ENCODE assay signal across 12 cellular contexts in the genomic region with DNA sequence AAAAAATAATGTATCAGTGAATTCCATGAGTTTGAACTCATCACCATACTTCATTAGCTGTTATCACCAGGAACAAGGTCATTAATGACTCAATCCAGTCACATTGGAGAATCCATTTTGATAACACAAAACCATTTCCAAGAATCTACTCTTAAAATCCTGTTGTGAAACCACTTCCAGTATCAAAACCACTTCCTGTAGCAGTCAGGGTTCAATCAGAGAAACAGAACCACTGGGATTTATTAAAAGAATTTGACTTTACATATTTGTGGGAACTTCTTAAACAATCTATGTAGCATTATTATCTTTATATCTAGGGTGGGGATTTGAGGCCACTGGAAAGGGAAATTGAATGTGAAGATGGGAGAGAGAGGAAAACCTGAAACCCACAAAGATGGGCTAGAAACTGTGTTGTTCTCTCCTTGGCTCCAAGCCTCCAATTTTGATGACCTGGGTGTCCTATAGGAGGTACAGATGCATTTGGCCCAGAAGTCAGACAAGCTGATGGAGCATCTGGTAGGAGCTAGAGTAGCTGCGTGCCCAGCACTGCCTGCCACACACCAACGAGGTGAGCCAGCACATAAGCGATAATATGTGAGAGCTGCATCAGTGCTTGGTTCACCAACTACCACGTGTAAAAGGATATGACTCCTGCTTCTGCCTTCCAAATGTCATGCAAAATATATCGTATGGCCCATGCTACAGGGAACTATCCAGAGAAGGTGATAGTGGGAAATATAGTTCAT.
DNase-seq lines count a peak whose midpoint lies in the region; ATAC-seq, FAIRE-seq and TF ChIP-seq lines count a peak whose summit lies in the region.
"Had no signal": no experiment of that assay in that cellular context is flagged by ENCODE, and none has a peak within 500 bp of the region (broad histone marks: within the 10 kb centered on the region; RNA-seq: fewer than 3 reads in every experiment).

No MANE protein-coding gene starts in this region.

- H3K27ac ChIP-seq in IMR-90 (ENCODE audit: insufficient read depth, low read length): peak overlapping the region; percentile 41; the same call in 1 of the 2 replicates

- H2BK20ac ChIP-seq in IMR-90 (ENCODE audit: low read depth, low read length): peak overlapping the region; percentile 60; the same call in 1 of the 2 replicates

- no peaks in the 10 kb centered on the region for H3K36me3 ChIP-seq in IMR-90 (ENCODE audit: control insufficient read depth, insufficient read depth, low read length)

- no peaks in the 10 kb centered on the region for H3K9me1 ChIP-seq in IMR-90 (ENCODE audit: insufficient read depth, low read length)

- dilution Hi-C loops in IMR-90 (cut with HindIII; ENCODE audit: low sequenced_read_pairs, unreplicated experiment): no loop called here

- POLR2A ChIA-PET in IMR-90 (lab: Charles Lee; ENCODE audit: unreplicated experiment): no interaction called here

- TF ChIP-seq POLR2A in IMR-90 (IDR thresholded peaks at IDR 0.05; ENCODE audit: low read depth, low read length): no peak

- H3K9ac ChIP-seq in IMR-90 (ENCODE audit: low read depth, low read length): no peak overlapping the region

- H3K79me1 ChIP-seq in IMR-90 (ENCODE audit: low read depth in 1 of 2, low read length in 2 of 2): no peaks in the 10 kb centered on the region

- H2AK5ac ChIP-seq in IMR-90 (ENCODE audit: low read depth, low read length): peak overlapping the region; percentile 48; the same call in 1 of the 2 replicates

- H2BK15ac ChIP-seq in IMR-90 (ENCODE audit: low read depth, low read length): peak overlapping the region; percentile 4; the same call in 1 of the 3 replicates

- no peak overlapping the region for H2AK9ac ChIP-seq in IMR-90 (replicated peaks; ENCODE audit: low read depth, low read length, poor library complexity)

- TF ChIP-seq CTCF in IMR-90 (conservative IDR thresholded peaks at IDR 0.05; ENCODE audit: low read depth, low read length): no peak

- peak overlapping the region; percentile 73 for H3K4ac ChIP-seq in IMR-90 (ENCODE audit: low read depth, low read length)

- WGBS in IMR-90 (ENCODE audit: extremely low coverage in 2 of 2, insufficient read length in 1 of 2), 2 experiments: 69% methylated on average over 4 of the region's 5 CpGs; no CpG with 5 or more reads in 1 of the 2 experiments

- H4K91ac ChIP-seq in IMR-90 (ENCODE audit: insufficient read depth, low read depth, low read length): peak overlapping the region; percentile 36; the same call in 1 of the 2 replicates

- TF ChIP-seq RAD21 in IMR-90 (IDR thresholded peaks at IDR 0.05; ENCODE audit: low read length): no peak

- no peaks in the 10 kb centered on the region for H3K9me3 ChIP-seq in IMR-90 (ENCODE audit: control insufficient read depth, insufficient read depth, low read length)

- H4K5ac ChIP-seq in IMR-90 (ENCODE audit: low read depth, low read length): peak overlapping the region; percentile 45; the same call in 1 of the 2 replicates

- peak overlapping the region; percentile 21; the same call in 1 of the 2 replicates for H3K23ac ChIP-seq in IMR-90 (ENCODE audit: low read depth, low read length)

- H3K27me3 ChIP-seq in IMR-90 (ENCODE audit: control insufficient read depth, insufficient read depth, low read length): no peaks in the 10 kb centered on the region

- H4K20me1 ChIP-seq in IMR-90 (ENCODE audit: insufficient read depth, low read length): no peaks in the 10 kb centered on the region

- H3K56ac ChIP-seq in IMR-90 (ENCODE audit: extremely low read depth, insufficient read depth, low read length): no peak overlapping the region

- no peak for FAIRE-seq in RCC 7860 (lab: Jason Lieb, UNC)

- H2BK5ac ChIP-seq in IMR-90 (ENCODE audit: low read depth, low read length, poor library complexity, severe bottlenecking): peak overlapping the region; percentile 46

- in situ Hi-C loops in IMR-90 (cut with MboI; ENCODE audit: low sequenced_read_pairs): no loop called here

- DNase-seq in EH (ENCODE audit: low read depth) (peak; percentile 85), IMR-90 (peak; percentile 82), amniotic stem cell (lab: John Stamatoyannopoulos, UW) (peak; percentile 7), non-pigmented ciliary epithelial cell (ENCODE audit: low read depth) (peak; percentile 79), kidney tubule cell (ENCODE audit: low spot score) (no peak), RCC 7860 (ENCODE audit: low spot score) (no peak)
- DNase-seq: activated T-cell treated with anti-CD3 and anti-CD28 coated beads, Interleukin-2, amount 50 U/mL, for 24 hours; caudate nucleus; erythroblast; GOT3; midbrain had no signal

- H4K8ac ChIP-seq in IMR-90 (ENCODE audit: low read depth in 2 of 2, low read length in 2 of 2): peak overlapping the region in 1 of 2 experiments; percentile 68; a peak in 2 of 4 replicates

- CTCF ChIA-PET in IMR-90 (lab: Yijun Ruan, JAX): interaction anchor here (1.4 kb wide), 1 partner anchor 9 kb away, joined by 3 read pairs; no protein-coding TSS in a partner anchor

- peak; percentile 67 for ATAC-seq in IMR-90 (ENCODE audit: low read depth)
- no peak for ATAC-seq in HG02981 (IDR thresholded peaks at IDR 0.05; ENCODE audit: unreplicated experiment)

- no TSS peak for BruUV-seq in IMR-90 (replicated peaks; lab: Mats Ljungman, UMichigan)

- H3K4me3 ChIP-seq in IMR-90 (ENCODE audit: insufficient read depth, low read depth, low read length): no peak overlapping the region

- intact Hi-C loops in IMR-90 (cut with micrococcal nuclease): loop anchor here (2.0 kb wide), 1 partner anchor 20 kb away; no protein-coding TSS in a partner anchor

- H3K18ac ChIP-seq in IMR-90 (ENCODE audit: low read depth, low read length): peak overlapping the region; percentile 45

- peak overlapping the region; percentile 64 for H3K14ac ChIP-seq in IMR-90 (replicated peaks; ENCODE audit: low read depth, low read length)

- H3K4me1 ChIP-seq in IMR-90 (ENCODE audit: control insufficient read depth, insufficient read depth, low read length): peaks cover 2% of the 10 kb centered on the region; the same call in 1 of the 2 replicates

- H2AFZ ChIP-seq in IMR-90 (replicated peaks; ENCODE audit: low read length, poor library complexity): no peak overlapping the region

- H3K4me2 ChIP-seq in IMR-90 (ENCODE audit: low read depth, low read length): no peak overlapping the region

- peak overlapping the region; percentile 83; the same call in 1 of the 2 replicates for H2BK120ac ChIP-seq in IMR-90 (ENCODE audit: low read depth, low read length)

TF ChIP-seq in IMR-90, 13 proteins besides CTCF, POLR2A, EP300 and RAD21:
- TF ChIP-seq CEBPB (IDR thresholded peaks at IDR 0.05; ENCODE audit: low read depth, low read length) (peak; percentile 72), SMC3 (IDR thresholded peaks at IDR 0.05; ENCODE audit: low read depth, low read length) (no peak), RCOR1 (IDR thresholded peaks at IDR 0.05; ENCODE audit: insufficient replicate concordance, low read length) (no peak)
TF ChIP-seq in IMR-90: peak in this region for 1.

Comparison
In these comparisons a context has a peak if more than half of its experiments do, and no peak if none do; other contexts are left out.
1. DNase-seq: peak in EH (single experiment), IMR-90 (single experiment), amniotic stem cell (single experiment) and non-pigmented ciliary epithelial cell (single experiment); none in kidney tubule cell (single experiment) and RCC 7860 (single experiment).